ENCODE assay signal across 1 cellular context in genomic region chr22:48940266-48940987, GRCh38.
TF ChIP-seq lines count a peak whose summit lies in the region.

No MANE protein-coding gene starts in this region.

TF ChIP-seq in SK-N-SH treated with all-trans-retinoic acid at 6 μM for 48 hours, 23 proteins besides CTCF, POLR2A, EP300 and RAD21:
- no peak for TF ChIP-seq POU6F1 (CRISPR knock-in tag; IDR thresholded peaks at IDR 0.05; ENCODE audit: borderline replicate concordance, low read depth)
- TF ChIP-seq ISL1 (CRISPR knock-in tag; IDR thresholded peaks at IDR 0.05), result no peak
- no peak for TF ChIP-seq ARNTL (CRISPR knock-in tag; IDR thresholded peaks at IDR 0.05; ENCODE audit: borderline replicate concordance, low read depth)
- TF ChIP-seq CSRNP3 (CRISPR knock-in tag; IDR thresholded peaks at IDR 0.05), result no peak
- no peak for TF ChIP-seq ZNF565 (CRISPR knock-in tag; conservative IDR thresholded peaks at IDR 0.05; ENCODE audit: low read depth)
- no peak for TF ChIP-seq GLIS3 (CRISPR knock-in tag; IDR thresholded peaks at IDR 0.05)
- no peak for TF ChIP-seq TSHZ2 (CRISPR knock-in tag; IDR thresholded peaks at IDR 0.05)
- TF ChIP-seq ZNF70 (CRISPR knock-in tag; IDR thresholded peaks at IDR 0.05), result no peak
- no peak for TF ChIP-seq TOX (CRISPR knock-in tag; IDR thresholded peaks at IDR 0.05; ENCODE audit: borderline replicate concordance)
- TF ChIP-seq ZFP30 (CRISPR knock-in tag; IDR thresholded peaks at IDR 0.05), result no peak
- TF ChIP-seq CSDC2 (CRISPR knock-in tag; IDR thresholded peaks at IDR 0.05), result no peak
- no peak for TF ChIP-seq ESRRG (CRISPR knock-in tag; IDR thresholded peaks at IDR 0.05)
- TF ChIP-seq CREB5 (CRISPR knock-in tag; IDR thresholded peaks at IDR 0.05; ENCODE audit: low read depth), result no peak
- no peak for TF ChIP-seq PPARA (CRISPR knock-in tag; IDR thresholded peaks at IDR 0.05; ENCODE audit: borderline replicate concordance)
- TF ChIP-seq PATZ1 (CRISPR knock-in tag; IDR thresholded peaks at IDR 0.05; ENCODE audit: borderline replicate concordance), result no peak
